ENCODE assay signal across 12 cellular contexts in the genomic region with DNA sequence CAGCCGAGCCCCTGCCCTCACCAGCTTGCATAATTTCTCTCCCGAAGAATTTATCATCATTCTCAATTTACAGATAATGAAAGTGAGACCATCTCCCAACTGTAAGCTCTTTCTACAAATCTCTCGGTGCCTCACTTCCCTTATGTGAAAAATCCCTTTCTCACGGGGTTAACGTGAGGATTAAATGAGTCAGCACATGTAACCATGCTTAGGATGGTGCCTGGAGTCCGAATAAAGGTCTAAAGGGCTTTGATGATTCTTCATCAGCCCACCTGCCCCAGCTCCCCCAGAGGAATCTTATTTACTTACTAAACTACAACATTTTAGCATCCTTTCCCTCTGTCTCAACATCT. TPM values are rescaled to one million over a fixed set of nuclear protein-coding genes. Genes with fewer than 3 reads are reported as not detected.
DNase-seq lines count a peak whose midpoint lies in the region; ATAC-seq, FAIRE-seq and TF ChIP-seq lines count a peak whose summit lies in the region.
"Had no signal": no experiment of that assay in that cellular context is flagged by ENCODE, and none has a peak within 500 bp of the region (broad histone marks: within the 10 kb centered on the region; RNA-seq: fewer than 3 reads in every experiment).

No MANE protein-coding gene starts in this region.

- CTCF ChIA-PET in CD4-positive, alpha-beta memory T cell (lab: Charles Lee; ENCODE audit: partially characterized antibody): interaction anchor here (1.4 to 1.8 kb wide), 2 partner anchors 28 to 482 kb away, joined by 3 to 4 read pairs; no protein-coding TSS in a partner anchor
- CTCF ChIA-PET in HepG2 (lab: Yijun Ruan, JAX; ENCODE audit: low intra/inter-chr PET ratio, low total read pairs): no interaction called here

- no peaks in the 10 kb centered on the region for H3K27me3 Mint-ChIP-seq in CD4-positive, alpha-beta memory T cell
- no peaks in the 10 kb centered on the region for H3K27me3 Mint-ChIP-seq in activated naive CD8-positive, alpha-beta T cell treated with anti-CD3 and anti-CD28 coated beads for 36 hours

- no peaks in the 10 kb centered on the region for H3K9me3 Mint-ChIP-seq in CD4-positive, alpha-beta memory T cell
- H3K9me3 Mint-ChIP-seq in activated naive CD8-positive, alpha-beta T cell treated with anti-CD3 and anti-CD28 coated beads for 36 hours: no peaks in the 10 kb centered on the region
- H3K9me3 Mint-ChIP-seq: WTC11 had no signal

- peaks cover 31 to 42% (median 36%) of the 10 kb centered on the region in 4 donors for H3K4me1 Mint-ChIP-seq in CD4-positive, alpha-beta memory T cell
- peaks cover 43% of the 10 kb centered on the region for H3K4me1 Mint-ChIP-seq in activated naive CD8-positive, alpha-beta T cell treated with anti-CD3 and anti-CD28 coated beads for 36 hours

- POLR2A ChIA-PET in CD4-positive, alpha-beta memory T cell (lab: Charles Lee; ENCODE audit: partially characterized antibody): interaction anchor here (1.9 kb wide), 1 partner anchor 9 kb away, joined by 5 read pairs; no protein-coding TSS in a partner anchor
- POLR2A ChIA-PET in HepG2 (lab: Yijun Ruan, JAX): no interaction called here

- H3K4me2 ChIP-seq in hepatocyte (no peak overlapping the region), HepG2 (ENCODE audit: low read depth, low read length) (no peak overlapping the region)

- no peak for TF ChIP-seq RAD21 in HepG2 (CRISPR knock-in tag; IDR thresholded peaks at IDR 0.05)

- no peak overlapping the region for H2AFZ ChIP-seq in hepatocyte
- H2AFZ ChIP-seq in HepG2 (ENCODE audit: low read length): no peak overlapping the region

- H3K27me3 ChIP-seq in CD4-positive, alpha-beta memory T cell (ENCODE audit: insufficient read depth, low read length): no peaks in the 10 kb centered on the region
- H3K27me3 ChIP-seq in hepatocyte (peaks cover 13% of the 10 kb centered on the region), HepG2 (ENCODE audit: control insufficient read depth in 1 of 2, insufficient read depth in 2 of 2, low read length in 2 of 2) (peaks cover 7 to 54% of the 10 kb centered on the region in 2 experiments; a peak in 4 of 5 replicates)

- H3K36me3 Mint-ChIP-seq in CD4-positive, alpha-beta memory T cell: peaks cover 60 to 63% of the 10 kb centered on the region in 2 donors
- H3K36me3 Mint-ChIP-seq in activated naive CD8-positive, alpha-beta T cell treated with anti-CD3 and anti-CD28 coated beads for 36 hours: peaks cover 23% of the 10 kb centered on the region
- H3K36me3 Mint-ChIP-seq: WTC11 had no signal

- no peak for DNase-seq in CD4-positive, alpha-beta memory T cell
- no peak for DNase-seq in activated naive CD8-positive, alpha-beta T cell treated with anti-CD3 and anti-CD28 coated beads for 36 hours
- DNase-seq in hepatocyte (ENCODE audit: low spot score): no peak
- no peak for DNase-seq in HuH-7.5 (ENCODE audit: low spot score)
- no peak for DNase-seq in HepG2 (ENCODE audit: low spot score)
- no peak for DNase-seq in NK-92 (lab: John Stamatoyannopoulos, UW; ENCODE audit: unreplicated experiment)
- DNase-seq: anterior cingulate cortex, COR-L47, NCI-H1694 treated with DMSO at 0.1 percent for 48 hours had no signal

- no peaks in the 10 kb centered on the region for H3K9me3 ChIP-seq in CD4-positive, alpha-beta memory T cell (ENCODE audit: control insufficient read depth in 1 of 2, low read length in 2 of 2)
- no peaks in the 10 kb centered on the region for H3K9me3 ChIP-seq in hepatocyte (ENCODE audit: low read depth)
- no peaks in the 10 kb centered on the region for H3K9me3 ChIP-seq in HepG2 (ENCODE audit: low read length)

- H3K79me2 ChIP-seq in hepatocyte (no peaks in the 10 kb centered on the region), HepG2 (ENCODE audit: insufficient read depth, low read length) (no peaks in the 10 kb centered on the region)

- H3K27ac Mint-ChIP-seq in CD4-positive, alpha-beta memory T cell: peak overlapping the region in 4 of 7 donors; percentile 66 to 88 (median 80)
- H3K27ac Mint-ChIP-seq in activated naive CD8-positive, alpha-beta T cell treated with anti-CD3 and anti-CD28 coated beads for 36 hours: peak overlapping the region; percentile 59
- H3K27ac Mint-ChIP-seq: WTC11 had no signal

- H3K4me3 Mint-ChIP-seq in CD4-positive, alpha-beta memory T cell: no peak overlapping the region
- no peak overlapping the region for H3K4me3 Mint-ChIP-seq in activated naive CD8-positive, alpha-beta T cell treated with anti-CD3 and anti-CD28 coated beads for 36 hours
- H3K4me3 Mint-ChIP-seq: WTC11 had no signal

- no peaks in the 10 kb centered on the region for H3K9me2 ChIP-seq in hepatocyte (replicated peaks; ENCODE audit: insufficient read depth)

- H3K4me1 ChIP-seq in CD4-positive, alpha-beta memory T cell (ENCODE audit: insufficient read depth, low read length): peaks cover 36% of the 10 kb centered on the region
- H3K4me1 ChIP-seq in hepatocyte (ENCODE audit: insufficient read depth) (peaks cover 3% of the 10 kb centered on the region), HepG2 (ENCODE audit: insufficient read depth, low read length) (no peaks in the 10 kb centered on the region)

- no TSS peak for BruUV-seq in HepG2 (replicated peaks; lab: Mats Ljungman, UMichigan)

- TF ChIP-seq POLR2A in HepG2 (IDR thresholded peaks at IDR 0.05; ENCODE audit: insufficient read depth in 1 of 2, low read depth in 2 of 2, low read length in 2 of 2): no peak

- H3K36me3 ChIP-seq in CD4-positive, alpha-beta memory T cell (ENCODE audit: insufficient read depth, low read length): peaks cover 77% of the 10 kb centered on the region
- no peaks in the 10 kb centered on the region for H3K36me3 ChIP-seq in hepatocyte (replicated peaks; ENCODE audit: insufficient read depth, low read depth)
- no peaks in the 10 kb centered on the region for H3K36me3 ChIP-seq in HepG2 (replicated peaks in 1 of 2; ENCODE audit: control insufficient read depth in 1 of 2, insufficient read depth in 2 of 2, low read length in 2 of 2)

- FAIRE-seq in HepG2 (lab: Jason Lieb, UNC): no peak

- no peak for TF ChIP-seq EP300 in HepG2 (IDR thresholded peaks at IDR 0.05; ENCODE audit: low read depth in 2 of 2, low read length in 2 of 2)
- no peak for TF ChIP-seq EP300 in HepG2 (CRISPR knock-in tag; IDR thresholded peaks at IDR 0.05; ENCODE audit: borderline replicate concordance)

- intact Hi-C loops in CD4-positive, alpha-beta memory T cell (cut with micrococcal nuclease): no loop called here
- intact Hi-C loops in HepG2 (cut with micrococcal nuclease; ENCODE audit: unreplicated experiment): no loop called here

- in situ Hi-C loops in HepG2 (cut with HindIII; ENCODE audit: extremely low pct_ligation_motif_present, low pct_unique_long_range_greater_than_20kb): no loop called here

- whole genome bisulfite sequencing in hepatocyte (ENCODE audit: low lambda C conversion rate, missing lambda C conversion rate): 54% methylated on average over 6 of the region's 6 CpGs
- under 1% methylated on average over 6 of the region's 6 CpGs for WGBS in HepG2 (ENCODE audit: low lambda C conversion rate)

- ATAC-seq in GM18498 (IDR thresholded peaks at IDR 0.05; ENCODE audit: unreplicated experiment): peak; percentile 42
- ATAC-seq in HG03196 (IDR thresholded peaks at IDR 0.05; ENCODE audit: unreplicated experiment): peak; percentile 54
- ATAC-seq in HepG2: no peak
- ATAC-seq: WTC11 had no signal

- H3K9ac ChIP-seq in HepG2 (ENCODE audit: insufficient read depth, low read depth, low read length): no peak overlapping the region

- TF ChIP-seq CTCF in hepatocyte (IDR thresholded peaks at IDR 0.05; ENCODE audit: poor library complexity) (no peak), HepG2 (CRISPR knock-in tag; IDR thresholded peaks at IDR 0.05) (no peak)

- no peak overlapping the region for H3K27ac ChIP-seq in CD4-positive, alpha-beta memory T cell (ENCODE audit: low read depth, low read length)
- H3K27ac ChIP-seq in hepatocyte (no peak overlapping the region), HepG2 (ENCODE audit: extremely low read length, insufficient read depth, low read length) (no peak overlapping the region)

- H4K20me1 ChIP-seq in hepatocyte (ENCODE audit: insufficient read depth, poor library complexity, severe bottlenecking) (no peaks in the 10 kb centered on the region), HepG2 (ENCODE audit: insufficient read depth, low read length) (no peaks in the 10 kb centered on the region)

- no peak overlapping the region for H3K4me3 ChIP-seq in CD4-positive, alpha-beta memory T cell (ENCODE audit: low read length in 2 of 2)
- H3K4me3 ChIP-seq in hepatocyte (no peak overlapping the region), HepG2 (replicated peaks in 1 of 3; ENCODE audit: insufficient read depth in 1 of 3, low read depth in 2 of 3, low read length in 3 of 3) (no peak overlapping the region)

TF ChIP-seq in HepG2, 621 proteins besides CTCF, POLR2A, EP300 and RAD21 (continues in another document):
- TF ChIP-seq ERF (CRISPR knock-in tag; IDR thresholded peaks at IDR 0.05): no peak

RNA-seq across cellular contexts. Expression of gene PIK3R6, which starts 24.8 kb away (rescaled TPM):
- under 1 TPM; 0.17 to 0.25 TPM for total RNA-seq in CD4-positive, alpha-beta memory T cell
- under 1 TPM; 0.13 to 0.47 TPM for polyA plus RNA-seq in CD4-positive, alpha-beta memory T cell
- total RNA-seq in activated naive CD8-positive, alpha-beta T cell treated with anti-CD3 and anti-CD28 coated beads for 36 hours: 1 to 10 TPM in 1 of 2 experiments, under 1 TPM in 1; 0.88 to 1.0 TPM
- 0.10 TPM in 1 of 2 replicates, not detected in the other for total RNA-seq in hepatocyte
- polyA plus RNA-seq in hepatocyte: 0.07 TPM in 1 of 2 replicates, not detected in the other
- total RNA-seq in HepG2 (2016; rRNA removed; fragmentation: Illumina TruSeq; extraction: Trizol): not detected in 2 replicates
- not detected in 2 replicates for total RNA-seq in HepG2 (2016; cell fraction: cytosol; rRNA removed; fragmentation: Illumina TruSeq; extraction: Trizol; ENCODE audit: low read depth)
- total RNA-seq in HepG2 (2016; cell fraction: insoluble cytoplasmic fraction; rRNA removed; fragmentation: Illumina TruSeq; extraction: Trizol): not detected in 2 replicates
- not detected in 2 replicates for total RNA-seq in HepG2 (2016; cell fraction: membrane; rRNA removed; fragmentation: Illumina TruSeq; extraction: Trizol)
- total RNA-seq in HepG2 (2016; cell fraction: nucleus; rRNA removed; fragmentation: Illumina TruSeq; extraction: Trizol): not detected in 2 replicates
- polyA plus RNA-seq in HepG2 (2011; rRNA removed): not detected in 2 replicates
- 0.03 TPM in 2 replicates for polyA plus RNA-seq in HepG2 (2011; cell fraction: cytosol; rRNA removed)
- polyA plus RNA-seq in HepG2 (2011; cell fraction: nucleus; rRNA removed): 0.26 TPM in 1 of 2 replicates, not detected in the other
- polyA plus RNA-seq in HepG2 (2012): not detected in 2 replicates
- not detected in 2 replicates for polyA plus RNA-seq in HepG2 (2016; cell fraction: cytosol; fragmentation: Illumina TruSeq; extraction: Trizol; ENCODE audit: low read depth)
- not detected in 2 replicates for polyA plus RNA-seq in HepG2 (2016; cell fraction: insoluble cytoplasmic fraction; fragmentation: Illumina TruSeq; extraction: Trizol; ENCODE audit: low read depth)
- not detected in 2 replicates for polyA plus RNA-seq in HepG2 (2016; cell fraction: membrane; fragmentation: Illumina TruSeq; extraction: Trizol; ENCODE audit: low read depth)
- polyA plus RNA-seq in HepG2 (2016; cell fraction: nucleus; fragmentation: Illumina TruSeq; extraction: Trizol; ENCODE audit: insufficient read depth, low read depth): not detected in 2 replicates
- 0.09 TPM in 1 of 2 replicates, not detected in the other for polyA minus RNA-seq in HepG2 (2011; rRNA and poly(A)+ RNA removed; ENCODE audit: low replicate concordance)
- not detected in 2 replicates for polyA minus RNA-seq in HepG2 (2011; cell fraction: cytosol; rRNA and poly(A)+ RNA removed)
- polyA minus RNA-seq in HepG2 (2011; cell fraction: nucleus; rRNA and poly(A)+ RNA removed): not detected in 2 replicates
